ENCODE assay signal across 1 cellular context in the genomic region with DNA sequence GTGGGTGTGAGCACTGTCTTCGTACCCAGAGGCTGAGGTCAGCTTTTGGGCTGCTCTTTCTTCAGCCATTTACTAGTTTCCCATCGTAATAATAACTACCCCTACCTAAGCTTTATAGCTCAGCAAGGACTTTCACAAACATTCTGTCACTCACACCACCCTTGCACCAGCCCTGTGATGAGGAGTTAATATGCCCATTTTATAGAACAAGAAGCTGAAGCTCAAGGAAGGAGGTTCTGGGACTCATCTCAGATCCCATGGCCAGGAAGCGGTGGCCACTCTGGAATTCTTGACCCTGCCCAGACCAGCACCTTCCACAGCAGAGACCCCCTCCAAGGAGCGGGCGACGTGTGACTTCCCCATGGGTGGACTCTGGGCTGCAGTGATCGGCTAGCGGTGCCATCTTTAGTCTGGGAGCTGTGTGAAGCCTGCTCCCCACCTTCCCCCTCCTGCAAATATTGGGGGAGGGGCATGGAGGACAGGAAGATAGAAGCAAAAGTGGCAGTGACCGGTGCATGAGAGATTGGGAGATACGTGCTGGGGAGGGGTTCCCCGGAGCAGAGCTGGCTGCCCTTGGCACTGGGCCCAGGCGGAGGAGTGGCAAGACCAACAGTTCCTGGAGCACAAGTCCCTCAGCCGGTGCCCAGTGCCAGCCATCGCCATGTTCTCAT.
TF ChIP-seq lines count a peak whose summit lies in the region.

No MANE protein-coding gene starts in this region.

TF ChIP-seq in HCT116, 20 proteins besides CTCF, POLR2A, EP300 and RAD21 (continued from another document):
- TF ChIP-seq REST (IDR thresholded peaks at IDR 0.05; ENCODE audit: low read depth) (no peak), CEBPB (IDR thresholded peaks at IDR 0.05; ENCODE audit: low read depth) (no peak), FOSL1 (IDR thresholded peaks at IDR 0.05; ENCODE audit: low read depth) (no peak), CBX3 (IDR thresholded peaks at IDR 0.05; ENCODE audit: low read depth) (no peak)
